In genomic region chr4:42104521-42104920, GRCh38 we compare ENCODE assay signal across 19 cellular contexts.
A peak's percentile ranks its signal among the peaks of the same experiment; 100 is the strongest.
DNase-seq lines count a peak whose midpoint lies in the region; ATAC-seq, FAIRE-seq and TF ChIP-seq lines count a peak whose summit lies in the region.
"Had no signal": no experiment of that assay in that cellular context is flagged by ENCODE, and none has a peak within 500 bp of the region (broad histone marks: within the 10 kb centered on the region; RNA-seq: fewer than 3 reads in every experiment).

No MANE protein-coding gene starts in this region.

- H3K9me3 ChIP-seq in SK-N-MC (ENCODE audit: low read depth, low read length) = no peaks in the 10 kb centered on the region
- H3K9me3 ChIP-seq: BLaER1 had no signal

- peak; percentile 46 for DNase-seq in AG20443 (ENCODE audit: low spot score)
- peak; percentile 11 for DNase-seq in HTR-8/SVneo (ENCODE audit: insufficient read length, low spot score)
- peak; percentile 10 for DNase-seq in SK-N-MC (ENCODE audit: low read depth, low spot score)
- peak; percentile 35 for DNase-seq in fibroblast of pulmonary artery (ENCODE audit: low read depth)
- DNase-seq in NCI-H1694 (lab: John Stamatoyannopoulos, UW) = no peak
- DNase-seq in NCI-H2081 (lab: John Stamatoyannopoulos, UW) = no peak
- DNase-seq: activated B cell treated with CpG ODN at 0.5 μM for 24 hours; activated CD8-positive, alpha-beta memory T cell treated with anti-CD3 and anti-CD28 coated beads, Interleukin-2, amount 10 ng/mL, durations not matched to agents 7 days and 5 days; activated naive CD4-positive, alpha-beta T cell; left colon; naive B cell; NCI-H1048; NCI-H2171; NK-92 treated with Interleukin-12 subunit alpha and Interleukin-12 subunit beta, amount 100 ng/mL, for 24 hours had no signal

- TF ChIP-seq CTCF in fibroblast of pulmonary artery (IDR thresholded peaks at IDR 0.05; ENCODE audit: low read length, missing control alignments) = no peak

- no peak overlapping the region for H3K27ac ChIP-seq in SK-N-MC
- H3K27ac ChIP-seq: BLaER1, hepatocyte had no signal

- ATAC-seq in HG03108 (IDR thresholded peaks at IDR 0.05; ENCODE audit: unreplicated experiment) = no peak
- no peak for ATAC-seq in GM21381 (IDR thresholded peaks at IDR 0.05; ENCODE audit: unreplicated experiment)
- ATAC-seq: activated CD8-positive, alpha-beta memory T cell treated with anti-CD3 and anti-CD28 coated beads, Interleukin-2, amount 10 ng/mL, durations not matched to agents 7 days and 5 days; left colon had no signal

- FAIRE-seq in HTR-8/SVneo (lab: Jason Lieb, UNC) = no peak
- FAIRE-seq: endometrium had no signal

- no peaks in the 10 kb centered on the region for H3K36me3 ChIP-seq in SK-N-MC (ENCODE audit: insufficient read depth, low read length)

- H3K9ac ChIP-seq in SK-N-MC (ENCODE audit: insufficient read length) = no peak overlapping the region
- H3K9ac ChIP-seq: BLaER1 had no signal

- no peak overlapping the region for H3K4me3 ChIP-seq in SK-N-MC
- H3K4me3 ChIP-seq in fibroblast of pulmonary artery (replicated peaks; ENCODE audit: low read depth, low read length) = no peak overlapping the region
- H3K4me3 ChIP-seq: BLaER1, hepatocyte had no signal

Comparison
In these comparisons a context has a peak if more than half of its experiments do, and no peak if none do; other contexts are left out.
1. DNase-seq: peak in AG20443 (single experiment), HTR-8/SVneo (single experiment), SK-N-MC (single experiment) and fibroblast of pulmonary artery (single experiment); none in NCI-H1694 (single experiment) and NCI-H2081 (0 of 2).